Comparison of ENCODE assay signal across 21 cellular contexts in the genomic region with DNA sequence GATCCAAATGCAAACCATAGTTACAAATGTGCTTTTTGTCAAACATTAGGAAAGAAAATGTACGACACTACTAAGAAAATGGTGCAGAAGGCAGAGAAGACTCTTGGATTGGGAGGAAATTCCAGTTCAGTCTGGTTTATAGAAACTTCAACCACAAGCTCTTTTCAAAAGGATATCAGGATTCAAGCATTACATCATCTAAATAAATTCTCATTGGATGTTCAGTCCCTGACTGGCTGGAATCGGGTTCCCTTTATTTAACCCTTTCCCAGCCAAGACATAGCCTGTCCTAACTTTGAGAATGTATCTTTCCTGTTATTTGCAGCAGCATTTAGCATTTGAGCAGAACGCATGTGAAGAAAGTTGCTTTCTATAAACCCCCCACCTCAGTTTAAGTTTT.
DNase-seq lines count a peak whose midpoint lies in the region; ATAC-seq, FAIRE-seq and TF ChIP-seq lines count a peak whose summit lies in the region.
"Had no signal": no experiment of that assay in that cellular context is flagged by ENCODE, and none has a peak within 500 bp of the region (broad histone marks: within the 10 kb centered on the region; RNA-seq: fewer than 3 reads in every experiment).

No MANE protein-coding gene starts in this region.

- FAIRE-seq in RCC 7860 (lab: Jason Lieb, UNC) = no peak
- FAIRE-seq in frontal cortex (lab: Jason Lieb, UNC) = no peak

- no peaks in the 10 kb centered on the region for H3K36me3 Mint-ChIP-seq in activated CD8-positive, alpha-beta T cell treated with anti-CD3 and anti-CD28 coated beads for 36 hours (ENCODE audit: low read depth)

- no peaks in the 10 kb centered on the region for H3K9me3 Mint-ChIP-seq in activated CD8-positive, alpha-beta T cell treated with anti-CD3 and anti-CD28 coated beads for 36 hours

- peaks cover 10% of the 10 kb centered on the region for H3K27me3 Mint-ChIP-seq in activated CD8-positive, alpha-beta T cell treated with anti-CD3 and anti-CD28 coated beads for 36 hours

- POLR2A ChIA-PET in HEK293 (lab: Yijun Ruan, JAX) = interaction anchor here (0.5 to 0.7 kb wide), 3 partner anchors 177 to 185 kb away, joined by 3 to 4 read pairs (median 4); partner anchors contain the start of gene LMO4
- POLR2A ChIA-PET in activated CD8-positive, alpha-beta T cell treated with anti-CD3 and anti-CD28 coated beads for 36 hours (lab: Charles Lee) = no interaction called here

- intact Hi-C loops in activated CD8-positive, alpha-beta T cell treated with anti-CD3 and anti-CD28 coated beads for 36 hours (cut with micrococcal nuclease) = no loop called here

- no peaks in the 10 kb centered on the region for H3K36me3 ChIP-seq in HEK293 (ENCODE audit: control insufficient read depth in 2 of 2, insufficient read depth in 1 of 2, low read length in 2 of 2)
- H3K36me3 ChIP-seq: breast epithelium had no signal

- DNase-seq in RCC 7860 (ENCODE audit: low spot score) (peak; percentile 22), foreskin melanocyte (peak; percentile 7), non-pigmented ciliary epithelial cell (ENCODE audit: low read depth) (peak; percentile 18), frontal cortex (ENCODE audit: low spot score in 2 of 2) (no peak), pons (ENCODE audit: low spot score) (no peak)
- no peak for DNase-seq in activated CD8-positive, alpha-beta T cell treated with anti-CD3 and anti-CD28 coated beads for 36 hours
- DNase-seq: activated CD4-positive, alpha-beta T cell treated with anti-CD3 and anti-CD28 coated beads for 1 hour; activated CD8-positive, alpha-beta memory T cell treated with anti-CD3 and anti-CD28 coated beads, Interleukin-2, amount 50 U/mL, for 48 hours; activated naive CD4-positive, alpha-beta T cell; DMS79; dorsolateral prefrontal cortex; hypothalamus; KBM-7; left ventricle myocardium superior; NCI-H1048; SHP77 treated with DMSO at 0.1 percent for 48 hours; T-helper 9 cell had no signal

- H3K4me3 Mint-ChIP-seq in activated CD8-positive, alpha-beta T cell treated with anti-CD3 and anti-CD28 coated beads for 36 hours = no peak overlapping the region

- H3K27ac Mint-ChIP-seq in activated CD8-positive, alpha-beta T cell treated with anti-CD3 and anti-CD28 coated beads for 36 hours = no peak overlapping the region

- no peaks in the 10 kb centered on the region for H3K9me3 ChIP-seq in HEK293 (ENCODE audit: control insufficient read depth, insufficient read depth, low read depth, low read length)
- H3K9me3 ChIP-seq: breast epithelium had no signal

- H3K27ac ChIP-seq in HEK293 (ENCODE audit: extremely low read depth, low read depth, low read length) = no peak overlapping the region
- H3K27ac ChIP-seq: breast epithelium, C4-2B, dorsolateral prefrontal cortex had no signal

- ATAC-seq in activated CD8-positive, alpha-beta T cell treated with anti-CD3 and anti-CD28 coated beads for 36 hours = no peak
- ATAC-seq: esophagus mucosa, left ventricle myocardium superior had no signal

- CTCF ChIA-PET in HEK293 (lab: Yijun Ruan, JAX) = interaction anchor here (0.7 kb wide), 1 partner anchor 62 kb away, joined by 3 read pairs; no protein-coding TSS in a partner anchor
- CTCF ChIA-PET in activated CD8-positive, alpha-beta T cell treated with anti-CD3 and anti-CD28 coated beads for 36 hours (lab: Charles Lee) = no interaction called here

- no peak overlapping the region for H3K4me3 ChIP-seq in HEK293 (ENCODE audit: low read depth, low read length)
- H3K4me3 ChIP-seq: breast epithelium, dorsolateral prefrontal cortex had no signal

- TF ChIP-seq CTCF in HEK293 (tag by site-specific recombination; IDR thresholded peaks at IDR 0.05) = no peak
- no peak for TF ChIP-seq CTCF in activated CD8-positive, alpha-beta T cell treated with anti-CD3 and anti-CD28 coated beads for 36 hours (IDR thresholded peaks at IDR 0.05)

- H3K4me1 Mint-ChIP-seq in activated CD8-positive, alpha-beta T cell treated with anti-CD3 and anti-CD28 coated beads for 36 hours (ENCODE audit: low read depth) = no peaks in the 10 kb centered on the region

- 0 out of 2 replicates have a peak, but pooled peaks cover 2% of the 10 kb centered on the region for H3K4me1 ChIP-seq in HEK293 (ENCODE audit: control insufficient read depth, insufficient read depth, low read length)
- H3K4me1 ChIP-seq: breast epithelium had no signal

TF ChIP-seq in HEK293, 187 proteins besides CTCF, POLR2A, EP300 and RAD21:
- TF ChIP-seq, protein P1, sequence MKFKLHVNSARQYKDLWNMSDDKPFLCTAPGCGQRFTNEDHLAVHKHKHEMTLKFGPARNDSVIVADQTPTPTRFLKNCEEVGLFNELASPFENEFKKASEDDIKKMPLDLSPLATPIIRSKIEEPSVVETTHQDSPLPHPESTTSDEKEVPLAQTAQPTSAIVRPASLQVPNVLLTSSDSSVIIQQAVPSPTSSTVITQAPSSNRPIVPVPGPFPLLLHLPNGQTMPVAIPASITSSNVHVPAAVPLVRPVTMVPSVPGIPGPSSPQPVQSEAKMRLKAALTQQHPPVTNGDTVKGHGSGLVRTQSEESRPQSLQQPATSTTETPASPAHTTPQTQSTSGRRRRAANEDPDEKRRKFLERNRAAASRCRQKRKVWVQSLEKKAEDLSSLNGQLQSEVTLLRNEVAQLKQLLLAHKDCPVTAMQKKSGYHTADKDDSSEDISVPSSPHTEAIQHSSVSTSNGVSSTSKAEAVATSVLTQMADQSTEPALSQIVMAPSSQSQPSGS (tag by site-specific recombination; IDR thresholded peaks at IDR 0.05; ENCODE audit: low read depth) = peak; percentile 60; the same call in 1 of the 2 replicates
- TF ChIP-seq SCRT1 (tag by site-specific recombination; IDR thresholded peaks at IDR 0.05; ENCODE audit: borderline replicate concordance) (no peak), SETDB1 (IDR thresholded peaks at IDR 0.05; ENCODE audit: insufficient read length, low read length) (peak; percentile 13)

Comparison
In these comparisons a context has a peak if more than half of its experiments do, and no peak if none do; other contexts are left out.
1. DNase-seq: peak in RCC 7860 (single experiment), foreskin melanocyte (single experiment) and non-pigmented ciliary epithelial cell (single experiment); none in frontal cortex (0 of 2), activated CD8-positive, alpha-beta T cell treated with anti-CD3 and anti-CD28 coated beads for 36 hours (single experiment) and pons (single experiment).